ENCODE assay signal across 17 cellular contexts in genomic region chr22:39224550-39224949, GRCh38.
"Had no signal": no experiment of that assay in that cellular context is flagged by ENCODE, and none has a peak within 500 bp of the region (broad histone marks: within the 10 kb centered on the region; RNA-seq: fewer than 3 reads in every experiment).

No MANE protein-coding gene starts in this region.

- H3K4me3 ChIP-seq: esophagus muscularis mucosa, gastrocnemius medialis, mucosa of descending colon, upper lobe of right lung had no signal

- H3K4me1 ChIP-seq: esophagus muscularis mucosa had no signal

- H3K27me3 ChIP-seq: gastrocnemius medialis, upper lobe of right lung had no signal

- H3K9me3 Mint-ChIP-seq: activated naive CD4-positive, alpha-beta T cell treated with anti-CD3 and anti-CD28 coated beads for 36 hours; activated naive CD8-positive, alpha-beta T cell treated with anti-CD3 and anti-CD28 coated beads, Interleukin-2, amount 50 U/mL, for 24 hours had no signal

- ATAC-seq: activated naive CD8-positive, alpha-beta T cell treated with anti-CD3 and anti-CD28 coated beads, Interleukin-2, amount 50 U/mL, for 24 hours; gastrocnemius medialis; mucosa of descending colon; upper lobe of right lung had no signal

- H3K4me3 Mint-ChIP-seq: activated naive CD4-positive, alpha-beta T cell treated with anti-CD3 and anti-CD28 coated beads for 36 hours; activated naive CD8-positive, alpha-beta T cell treated with anti-CD3 and anti-CD28 coated beads, Interleukin-2, amount 50 U/mL, for 24 hours; naive B cell had no signal

- H3K27ac ChIP-seq: esophagus muscularis mucosa, gastrocnemius medialis, upper lobe of right lung had no signal

- DNase-seq: activated CD4-positive, alpha-beta T cell treated with anti-CD3 and anti-CD28 coated beads for 1 hour; activated CD4-positive, alpha-beta T cell treated with anti-CD3 and anti-CD28 coated beads, Interleukin-2, amount 50 U/mL, for 4 hours; activated effector memory CD4-positive, alpha-beta T cell treated with Interleukin-2 at 50 U/mL for 16 hours; activated naive CD4-positive, alpha-beta T cell treated with anti-CD3 and anti-CD28 coated beads for 36 hours; activated naive CD8-positive, alpha-beta T cell treated with anti-CD3 and anti-CD28 coated beads, Interleukin-2, amount 50 U/mL, for 24 hours; activated T-cell treated with anti-CD3 and anti-CD28 coated beads, Interleukin-2, amount 50 U/mL, for 48 hours; effector memory CD4-positive, alpha-beta T cell; gastrocnemius medialis; hypothalamus; naive B cell; stimulated activated CD4-positive, alpha-beta T cell treated with anti-CD3 and anti-CD28 coated beads, Interleukin-2, amount 100 ng/mL, for 48 hours; stimulated activated CD8-positive, alpha-beta memory T cell treated with anti-CD3 and anti-CD28 coated beads, Interleukin-4, amount 100 ng/mL, for 48 hours; stimulated activated naive CD4-positive, alpha-beta T cell treated with Interleukin-2 at 50 U/mL for 16 hours; T-helper 9 cell; upper lobe of right lung had no signal

- H3K27ac Mint-ChIP-seq: activated naive CD4-positive, alpha-beta T cell treated with anti-CD3 and anti-CD28 coated beads for 36 hours; activated naive CD8-positive, alpha-beta T cell treated with anti-CD3 and anti-CD28 coated beads, Interleukin-2, amount 50 U/mL, for 24 hours; naive B cell had no signal

- H3K9me3 ChIP-seq: gastrocnemius medialis, mucosa of descending colon, upper lobe of right lung had no signal
